In genomic region chr12:123365141-123365917, GRCh38 we compare ENCODE assay signal across 1 cellular context.
TF ChIP-seq lines count a peak whose summit lies in the region.

No MANE protein-coding gene starts in this region.

TF ChIP-seq in K562, 482 proteins besides CTCF, POLR2A, EP300 and RAD21 (continued from another document and continues in another):
- TF ChIP-seq ZBTB26 (CRISPR knock-in tag; IDR thresholded peaks at IDR 0.05): peak; percentile 66; the same call in 1 of the 2 replicates
- peak; percentile 66; the same call in 1 of the 2 replicates for TF ChIP-seq KAT7 (CRISPR knock-in tag; IDR thresholded peaks at IDR 0.05; ENCODE audit: borderline replicate concordance)
- TF ChIP-seq BMI1 (IDR thresholded peaks at IDR 0.05; ENCODE audit: low read length): 0 out of 2 replicates have a peak, but pooled peaks have one; percentile 22
- 0 out of 2 replicates have a peak, but pooled peaks have one; percentile 53 for TF ChIP-seq SMARCE1 (IDR thresholded peaks at IDR 0.05)
- TF ChIP-seq PREB (CRISPR knock-in tag; IDR thresholded peaks at IDR 0.05): no peak
- no peak for TF ChIP-seq ID3 (CRISPR knock-in tag; IDR thresholded peaks at IDR 0.05)
- TF ChIP-seq ID3 (tag; IDR thresholded peaks at IDR 0.05): peak; percentile 83; the same call in 1 of the 2 replicates
- no peak for TF ChIP-seq HMG20B (CRISPR knock-in tag; IDR thresholded peaks at IDR 0.05)
- TF ChIP-seq RERE (CRISPR knock-in tag; IDR thresholded peaks at IDR 0.05; ENCODE audit: borderline replicate concordance): no peak
- no peak for TF ChIP-seq ERF (CRISPR knock-in tag; IDR thresholded peaks at IDR 0.05)
- TF ChIP-seq SMAD2 (IDR thresholded peaks at IDR 0.05; ENCODE audit: low read depth, low read length): no peak
- peak; percentile 71; the same call in 1 of the 2 replicates for TF ChIP-seq THRAP3 (IDR thresholded peaks at IDR 0.05; ENCODE audit: borderline replicate concordance)
- TF ChIP-seq RBM17 (IDR thresholded peaks at IDR 0.05; ENCODE audit: borderline replicate concordance, low read depth, low read length): no peak
- TF ChIP-seq U2AF2 (optimal IDR thresholded peaks at IDR 0.05; ENCODE audit: low read depth, low read length): no peak
- peak; percentile 87 for TF ChIP-seq ZNF143 (CRISPR knock-in tag; IDR thresholded peaks at IDR 0.05)
- no peak for TF ChIP-seq ZNF431 (CRISPR knock-in tag; IDR thresholded peaks at IDR 0.05)
- TF ChIP-seq PBX2 (CRISPR knock-in tag; IDR thresholded peaks at IDR 0.05; ENCODE audit: low read depth): no peak
- 0 out of 2 replicates have a peak, but pooled peaks have one; percentile 15 for TF ChIP-seq PBX2 (tag; conservative IDR thresholded peaks at IDR 0.05; ENCODE audit: low read depth)
- TF ChIP-seq PKNOX1 (IDR thresholded peaks at IDR 0.05): peak; percentile 64; the same call in 1 of the 2 replicates
- no peak for TF ChIP-seq LEF1 (IDR thresholded peaks at IDR 0.05)
- TF ChIP-seq KLF1 (tag; IDR thresholded peaks at IDR 0.05): 0 out of 2 replicates have a peak, but pooled peaks have one; percentile 27
- TF ChIP-seq VEZF1 (CRISPR knock-in tag; IDR thresholded peaks at IDR 0.05): peak; percentile 91
- no peak for TF ChIP-seq HNRNPL (IDR thresholded peaks at IDR 0.05; ENCODE audit: low read depth, low read length)
- TF ChIP-seq ETS2 (tag; IDR thresholded peaks at IDR 0.05; ENCODE audit: borderline replicate concordance, poor library complexity, severe bottlenecking): no peak
- TF ChIP-seq ZKSCAN3 (CRISPR knock-in tag; IDR thresholded peaks at IDR 0.05): no peak
- peak; percentile 62 for TF ChIP-seq CXXC5 (CRISPR knock-in tag; IDR thresholded peaks at IDR 0.05)
- peak; percentile 25; the same call in 1 of the 2 replicates for TF ChIP-seq ZBTB1 (CRISPR knock-in tag; IDR thresholded peaks at IDR 0.05; ENCODE audit: borderline replicate concordance, low read depth)
- peak; percentile 74 for TF ChIP-seq ETS1 (conservative IDR thresholded peaks at IDR 0.05; ENCODE audit: control insufficient read depth, low read depth, low read length)
- no peak for TF ChIP-seq ZNF133 (CRISPR knock-in tag; IDR thresholded peaks at IDR 0.05)
- peak; percentile 90 for TF ChIP-seq POLR2AphosphoS5 (IDR thresholded peaks at IDR 0.05; ENCODE audit: control insufficient read depth, insufficient read depth, low read depth, low read length)
- TF ChIP-seq RBM22 (IDR thresholded peaks at IDR 0.05; ENCODE audit: low read depth, low read length, poor library complexity, severe bottlenecking): no peak
- TF ChIP-seq DNMT1 (IDR thresholded peaks at IDR 0.05): no peak
- no peak for TF ChIP-seq CLOCK (CRISPR knock-in tag; IDR thresholded peaks at IDR 0.05; ENCODE audit: borderline replicate concordance)
- no peak for TF ChIP-seq NONO (IDR thresholded peaks at IDR 0.05; ENCODE audit: low read depth in 2 of 2, low read length in 1 of 2)
- TF ChIP-seq SETDB1 (IDR thresholded peaks at IDR 0.05; ENCODE audit: low read length): no peak
- no peak for TF ChIP-seq PCBP2 (IDR thresholded peaks at IDR 0.05; ENCODE audit: low read depth, low read length, poor library complexity, severe bottlenecking)
- no peak for TF ChIP-seq ZNF165 (CRISPR knock-in tag; IDR thresholded peaks at IDR 0.05; ENCODE audit: borderline replicate concordance)
- no peak for TF ChIP-seq ZNF324 (CRISPR knock-in tag; IDR thresholded peaks at IDR 0.05)
- no peak for TF ChIP-seq U2AF1 (optimal IDR thresholded peaks at IDR 0.05; ENCODE audit: low read depth, low read length)
- peak; percentile 49; the same call in 1 of the 2 replicates for TF ChIP-seq HLTF (IDR thresholded peaks at IDR 0.05)
